In the genomic region with DNA sequence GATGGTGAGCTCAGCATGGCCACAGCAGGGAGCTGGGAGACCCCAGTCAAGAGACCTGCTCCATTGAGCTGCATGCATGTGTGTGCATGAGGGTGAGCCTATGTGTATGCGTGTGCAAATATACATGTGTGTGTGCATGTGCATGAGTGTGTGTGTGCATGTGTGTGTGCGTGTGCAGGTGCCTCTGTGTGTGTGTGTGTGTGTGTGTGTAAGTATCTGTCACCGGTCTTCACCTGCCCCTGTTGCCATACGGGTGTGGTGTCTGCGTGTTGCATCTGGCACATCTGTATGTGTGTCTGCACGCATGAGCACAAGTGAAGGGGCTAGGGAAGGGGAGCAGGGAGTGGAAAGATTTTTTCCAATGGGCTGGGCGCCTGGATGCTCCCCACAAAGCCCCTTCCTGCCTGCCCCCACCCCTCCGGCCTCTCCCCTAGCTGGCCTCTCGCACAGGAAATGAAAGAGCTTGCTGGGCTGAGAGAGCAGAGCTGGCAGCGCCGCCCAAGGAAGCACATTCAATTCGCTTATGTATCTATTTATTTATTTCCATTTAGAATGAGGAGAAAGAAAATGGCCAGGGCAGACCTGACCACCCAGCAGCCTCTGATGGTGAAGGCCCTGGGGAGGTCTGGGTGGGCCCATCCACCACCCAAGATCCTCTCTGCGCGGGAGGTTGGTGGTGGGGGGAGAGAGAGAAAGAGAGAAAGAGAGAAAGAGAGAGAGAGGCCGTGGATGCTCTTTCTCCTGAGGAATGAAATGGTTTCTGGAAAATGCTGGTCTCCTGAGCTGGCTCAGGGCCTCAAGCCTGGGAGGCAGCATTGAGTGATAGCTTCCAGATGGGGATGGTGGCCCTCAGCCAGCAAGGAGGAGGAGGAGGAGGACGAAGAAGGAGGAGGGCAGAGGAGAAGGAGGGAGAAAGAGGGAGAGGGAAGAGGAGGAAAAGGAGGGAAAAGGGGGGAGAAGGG, we compare ENCODE assay signal across 1 cellular context.
TF ChIP-seq lines count a peak whose summit lies in the region.

No MANE protein-coding gene starts in this region.

TF ChIP-seq in K562, 482 proteins besides CTCF, POLR2A, EP300 and RAD21:
- TF ChIP-seq ZNF263 (CRISPR knock-in tag; IDR thresholded peaks at IDR 0.05; ENCODE audit: borderline replicate concordance) (peak; percentile 84), ZKSCAN3 (CRISPR knock-in tag; IDR thresholded peaks at IDR 0.05) (no peak), IRF2 (CRISPR knock-in tag; IDR thresholded peaks at IDR 0.05) (no peak), MCM7 (IDR thresholded peaks at IDR 0.05) (no peak), ZNF232 (CRISPR knock-in tag; IDR thresholded peaks at IDR 0.05) (no peak), CBX2 (IDR thresholded peaks at IDR 0.05; ENCODE audit: insufficient read depth, low read length, poor library complexity, severe bottlenecking) (no peak), ELF2 (CRISPR knock-in tag; IDR thresholded peaks at IDR 0.05) (no peak), KDM2B (CRISPR knock-in tag; IDR thresholded peaks at IDR 0.05) (no peak), ZNF133 (CRISPR knock-in tag; IDR thresholded peaks at IDR 0.05) (no peak), ZNF347 (CRISPR knock-in tag; IDR thresholded peaks at IDR 0.05; ENCODE audit: low read depth) (no peak), SREBF2 (CRISPR knock-in tag; IDR thresholded peaks at IDR 0.05) (no peak), KDM1A (IDR thresholded peaks at IDR 0.05) (peak in 1 of 2 experiments; percentile 47; a peak in 1 of 4 replicates), NEUROD1 (IDR thresholded peaks at IDR 0.05; ENCODE audit: borderline replicate concordance, low read depth, low read length, partially characterized antibody) (no peak), NFIC (IDR thresholded peaks at IDR 0.05) (peak; percentile 49; the same call in 1 of the 2 replicates), ZBTB7A (IDR thresholded peaks at IDR 0.05; ENCODE audit: borderline replicate concordance, control insufficient read depth, low read depth, low read length) (no peak), FOXK1 (CRISPR knock-in tag; IDR thresholded peaks at IDR 0.05; ENCODE audit: borderline replicate concordance) (no peak)
- TF ChIP-seq, protein P1, sequence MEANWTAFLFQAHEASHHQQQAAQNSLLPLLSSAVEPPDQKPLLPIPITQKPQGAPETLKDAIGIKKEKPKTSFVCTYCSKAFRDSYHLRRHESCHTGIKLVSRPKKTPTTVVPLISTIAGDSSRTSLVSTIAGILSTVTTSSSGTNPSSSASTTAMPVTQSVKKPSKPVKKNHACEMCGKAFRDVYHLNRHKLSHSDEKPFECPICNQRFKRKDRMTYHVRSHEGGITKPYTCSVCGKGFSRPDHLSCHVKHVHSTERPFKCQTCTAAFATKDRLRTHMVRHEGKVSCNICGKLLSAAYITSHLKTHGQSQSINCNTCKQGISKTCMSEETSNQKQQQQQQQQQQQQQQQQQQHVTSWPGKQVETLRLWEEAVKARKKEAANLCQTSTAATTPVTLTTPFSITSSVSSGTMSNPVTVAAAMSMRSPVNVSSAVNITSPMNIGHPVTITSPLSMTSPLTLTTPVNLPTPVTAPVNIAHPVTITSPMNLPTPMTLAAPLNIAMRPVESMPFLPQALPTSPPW (CRISPR knock-in tag; IDR thresholded peaks at IDR 0.05): 0 out of 2 replicates have a peak, but pooled peaks have one; percentile 8
- TF ChIP-seq, protein P2, sequence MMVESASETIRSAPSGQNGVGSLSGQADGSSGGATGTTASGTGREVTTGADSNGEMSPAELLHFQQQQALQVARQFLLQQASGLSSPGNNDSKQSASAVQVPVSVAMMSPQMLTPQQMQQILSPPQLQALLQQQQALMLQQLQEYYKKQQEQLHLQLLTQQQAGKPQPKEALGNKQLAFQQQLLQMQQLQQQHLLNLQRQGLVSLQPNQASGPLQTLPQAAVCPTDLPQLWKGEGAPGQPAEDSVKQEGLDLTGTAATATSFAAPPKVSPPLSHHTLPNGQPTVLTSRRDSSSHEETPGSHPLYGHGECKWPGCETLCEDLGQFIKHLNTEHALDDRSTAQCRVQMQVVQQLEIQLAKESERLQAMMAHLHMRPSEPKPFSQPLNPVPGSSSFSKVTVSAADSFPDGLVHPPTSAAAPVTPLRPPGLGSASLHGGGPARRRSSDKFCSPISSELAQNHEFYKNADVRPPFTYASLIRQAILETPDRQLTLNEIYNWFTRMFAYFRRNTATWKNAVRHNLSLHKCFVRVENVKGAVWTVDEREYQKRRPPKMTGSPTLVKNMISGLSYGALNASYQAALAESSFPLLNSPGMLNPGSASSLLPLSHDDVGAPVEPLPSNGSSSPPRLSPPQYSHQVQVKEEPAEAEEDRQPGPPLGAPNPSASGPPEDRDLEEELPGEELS (CRISPR knock-in tag; IDR thresholded peaks at IDR 0.05; ENCODE audit: borderline replicate concordance): no peak
- TF ChIP-seq, protein P3, sequence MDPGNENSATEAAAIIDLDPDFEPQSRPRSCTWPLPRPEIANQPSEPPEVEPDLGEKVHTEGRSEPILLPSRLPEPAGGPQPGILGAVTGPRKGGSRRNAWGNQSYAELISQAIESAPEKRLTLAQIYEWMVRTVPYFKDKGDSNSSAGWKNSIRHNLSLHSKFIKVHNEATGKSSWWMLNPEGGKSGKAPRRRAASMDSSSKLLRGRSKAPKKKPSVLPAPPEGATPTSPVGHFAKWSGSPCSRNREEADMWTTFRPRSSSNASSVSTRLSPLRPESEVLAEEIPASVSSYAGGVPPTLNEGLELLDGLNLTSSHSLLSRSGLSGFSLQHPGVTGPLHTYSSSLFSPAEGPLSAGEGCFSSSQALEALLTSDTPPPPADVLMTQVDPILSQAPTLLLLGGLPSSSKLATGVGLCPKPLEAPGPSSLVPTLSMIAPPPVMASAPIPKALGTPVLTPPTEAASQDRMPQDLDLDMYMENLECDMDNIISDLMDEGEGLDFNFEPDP (CRISPR knock-in tag; IDR thresholded peaks at IDR 0.05): no peak
- TF ChIP-seq, protein P4, sequence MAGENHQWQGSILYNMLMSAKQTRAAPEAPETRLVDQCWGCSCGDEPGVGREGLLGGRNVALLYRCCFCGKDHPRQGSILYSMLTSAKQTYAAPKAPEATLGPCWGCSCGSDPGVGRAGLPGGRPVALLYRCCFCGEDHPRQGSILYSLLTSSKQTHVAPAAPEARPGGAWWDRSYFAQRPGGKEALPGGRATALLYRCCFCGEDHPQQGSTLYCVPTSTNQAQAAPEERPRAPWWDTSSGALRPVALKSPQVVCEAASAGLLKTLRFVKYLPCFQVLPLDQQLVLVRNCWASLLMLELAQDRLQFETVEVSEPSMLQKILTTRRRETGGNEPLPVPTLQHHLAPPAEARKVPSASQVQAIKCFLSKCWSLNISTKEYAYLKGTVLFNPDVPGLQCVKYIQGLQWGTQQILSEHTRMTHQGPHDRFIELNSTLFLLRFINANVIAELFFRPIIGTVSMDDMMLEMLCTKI (IDR thresholded peaks at IDR 0.05; ENCODE audit: partially characterized antibody): no peak
- TF ChIP-seq, protein P5, sequence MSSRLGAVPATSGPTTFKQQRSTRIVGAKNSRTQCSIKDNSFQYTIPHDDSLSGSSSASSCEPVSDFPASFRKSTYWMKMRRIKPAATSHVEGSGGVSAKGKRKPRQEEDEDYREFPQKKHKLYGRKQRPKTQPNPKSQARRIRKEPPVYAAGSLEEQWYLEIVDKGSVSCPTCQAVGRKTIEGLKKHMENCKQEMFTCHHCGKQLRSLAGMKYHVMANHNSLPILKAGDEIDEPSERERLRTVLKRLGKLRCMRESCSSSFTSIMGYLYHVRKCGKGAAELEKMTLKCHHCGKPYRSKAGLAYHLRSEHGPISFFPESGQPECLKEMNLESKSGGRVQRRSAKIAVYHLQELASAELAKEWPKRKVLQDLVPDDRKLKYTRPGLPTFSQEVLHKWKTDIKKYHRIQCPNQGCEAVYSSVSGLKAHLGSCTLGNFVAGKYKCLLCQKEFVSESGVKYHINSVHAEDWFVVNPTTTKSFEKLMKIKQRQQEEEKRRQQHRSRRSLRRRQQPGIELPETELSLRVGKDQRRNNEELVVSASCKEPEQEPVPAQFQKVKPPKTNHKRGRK (tag; IDR thresholded peaks at IDR 0.05): 0 out of 2 replicates have a peak, but pooled peaks have one; percentile 15
